Comparison of ENCODE assay signal across 8 cellular contexts in genomic region chr10:96834121-96834520, GRCh38. TPM values are rescaled to one million over a fixed set of nuclear protein-coding genes. Genes with fewer than 3 reads are reported as not detected.
DNase-seq lines count a peak whose midpoint lies in the region; ATAC-seq and TF ChIP-seq lines count a peak whose summit lies in the region.

No MANE protein-coding gene starts in this region.

- H3K9me3 ChIP-seq in skeletal muscle satellite cell (replicated peaks; ENCODE audit: low read length), result no peaks in the 10 kb centered on the region

- CTCF ChIA-PET in T-cell (lab: Charles Lee), result interaction anchor here in 1 of 2 donors (0.6 kb wide), 1 partner anchor 1034 kb away, joined by 3 read pairs; no protein-coding TSS in a partner anchor

- H3K27me3 ChIP-seq in H7 (ENCODE audit: control insufficient read depth, insufficient read depth, low read length), result peaks cover 4% of the 10 kb centered on the region; the same call in 1 of the 2 replicates
- no peaks in the 10 kb centered on the region for H3K27me3 ChIP-seq in skeletal muscle satellite cell (ENCODE audit: control insufficient read depth, insufficient read depth, low read length)

- POLR2A ChIA-PET in T-cell (lab: Charles Lee), result no interaction called here

- peak overlapping the region; percentile 86 to 89 (median 89) for H3K4me3 Mint-ChIP-seq in T-cell

- H3K36me3 ChIP-seq in H7 (replicated peaks; ENCODE audit: control insufficient read depth, insufficient read depth, low read length) (no peaks in the 10 kb centered on the region), skeletal muscle satellite cell (ENCODE audit: insufficient read depth, low read length) (no peaks in the 10 kb centered on the region)

- H3K4me1 ChIP-seq in skeletal muscle satellite cell (ENCODE audit: control insufficient read depth, insufficient read depth, low read length), result peaks cover 35% of the 10 kb centered on the region

- H3K27ac Mint-ChIP-seq in T-cell, result peak overlapping the region; percentile 77 to 86

- peak overlapping the region; percentile 98 for H3K4me2 ChIP-seq in skeletal muscle satellite cell (ENCODE audit: low read length)

- H3K9ac ChIP-seq in skeletal muscle satellite cell (ENCODE audit: low read depth, low read length), result peak overlapping the region; percentile 89

- ATAC-seq in T-cell (replicated peaks in 1 of 4), result no peak
- ATAC-seq in GM18498 (IDR thresholded peaks at IDR 0.05; ENCODE audit: unreplicated experiment), result no peak

- H3K4me3 ChIP-seq in H7 (ENCODE audit: insufficient read depth, low read depth, low read length), result peak overlapping the region; percentile 79
- H3K4me3 ChIP-seq in foreskin fibroblast (ENCODE audit: low read depth in 1 of 2, low read length in 2 of 2), result peak overlapping the region; percentile 71 to 84
- peak overlapping the region; percentile 85 for H3K4me3 ChIP-seq in skeletal muscle satellite cell (ENCODE audit: low read length)

- no peaks in the 10 kb centered on the region for H3K9me3 Mint-ChIP-seq in T-cell

- peaks cover 7% of the 10 kb centered on the region for H3K36me3 Mint-ChIP-seq in T-cell

- peaks cover 66 to 74% (median 68%) of the 10 kb centered on the region in 3 donors for H3K4me1 Mint-ChIP-seq in T-cell

- DNase-seq in H7 (no peak), T-cell (no peak), foreskin fibroblast (peak in 1 of 2 donors; percentile 41), NCI-H1417 (lab: John Stamatoyannopoulos, UW) (no peak), GM03348 (ENCODE audit: low spot score) (no peak), COLO668 (lab: John Stamatoyannopoulos, UW; ENCODE audit: unreplicated experiment) (no peak)

- no peak for TF ChIP-seq CTCF in foreskin fibroblast (IDR thresholded peaks at IDR 0.05; ENCODE audit: low read depth, low read length)

- H3K27me3 Mint-ChIP-seq in T-cell, result no peaks in the 10 kb centered on the region

RNA-seq across cellular contexts. Expression of gene LCOR, which starts 2.0 kb away (rescaled TPM):
- 8.8 and 14.3 TPM in 2 replicates for total RNA-seq in H7 (2014; rRNA removed; shearing (Covaris generic))
- 10 to 100 TPM; 32.0 to 67.3 (median 38.0) TPM for total RNA-seq in T-cell
- 14.7 and 31.5 TPM in 2 replicates for total RNA-seq in skeletal muscle satellite cell (2012; rRNA removed)
